16 cellular contexts compared by ENCODE assay signal in genomic region chr2:33135645-33136044, GRCh38.
DNase-seq lines count a peak whose midpoint lies in the region; ATAC-seq, FAIRE-seq and TF ChIP-seq lines count a peak whose summit lies in the region.
"Had no signal": no experiment of that assay in that cellular context is flagged by ENCODE, and none has a peak within 500 bp of the region (broad histone marks: within the 10 kb centered on the region; RNA-seq: fewer than 3 reads in every experiment).

No MANE protein-coding gene starts in this region.

- peaks cover 82% of the 10 kb centered on the region for H3K4me1 Mint-ChIP-seq in chondrocyte (ENCODE audit: low read depth)

- no peak for TF ChIP-seq CTCF in OCI-LY3 (IDR thresholded peaks at IDR 0.05; ENCODE audit: low read depth, low read length)
- no peak for TF ChIP-seq CTCF in chondrocyte (IDR thresholded peaks at IDR 0.05)
- TF ChIP-seq CTCF in thoracic aorta (IDR thresholded peaks at IDR 0.05) = no peak

- DNase-seq in chondrocyte (ENCODE audit: low spot score) (no peak), medulla oblongata (ENCODE audit: extremely low spot score) (peak; percentile 8), thoracic aorta (ENCODE audit: low spot score) (no peak), RCC 7860 (ENCODE audit: low spot score) (no peak), NCI-H774 (lab: John Stamatoyannopoulos, UW) (no peak)
- DNase-seq: activated CD4-positive, alpha-beta T cell treated with anti-CD3 and anti-CD28 coated beads, Interleukin-2, amount 50 U/mL, for 4 hours; activated effector memory CD4-positive, alpha-beta T cell treated with anti-CD3 and anti-CD28 coated beads, Interleukin-2, amount 50 U/mL, for 16 hours; CD8-positive, alpha-beta T cell; T-helper 2 cell had no signal

- FAIRE-seq in RCC 7860 (lab: Jason Lieb, UNC) = no peak
- FAIRE-seq: colon had no signal

- H3K27ac Mint-ChIP-seq in chondrocyte (ENCODE audit: unreplicated experiment) = peak overlapping the region; percentile 94
- H3K27ac Mint-ChIP-seq: CD8-positive, alpha-beta T cell; stimulated activated naive CD8-positive, alpha-beta T cell treated with anti-CD3 and anti-CD28 coated beads, Interleukin-15, Interleukin-2, amounts not matched to agents 100 ng/mL and 50 ng/mL, for 24 hours had no signal

- H3K9me3 Mint-ChIP-seq in chondrocyte (ENCODE audit: low read depth) = no peaks in the 10 kb centered on the region
- H3K9me3 Mint-ChIP-seq: CD8-positive, alpha-beta T cell; stimulated activated naive CD8-positive, alpha-beta T cell treated with anti-CD3 and anti-CD28 coated beads, Interleukin-15, Interleukin-2, amounts not matched to agents 100 ng/mL and 50 ng/mL, for 24 hours had no signal

- H3K9ac ChIP-seq in OCI-LY3 (ENCODE audit: low read length) = no peak overlapping the region
- H3K9ac ChIP-seq: parathyroid adenoma had no signal

- H3K27ac ChIP-seq in OCI-LY3 (ENCODE audit: low read length) = no peak overlapping the region
- H3K27ac ChIP-seq in thoracic aorta = peak overlapping the region; percentile 95 to 98
- H3K27ac ChIP-seq: HL-60, parathyroid adenoma had no signal

- H3K79me2 ChIP-seq in OCI-LY3 (ENCODE audit: low read length) = no peaks in the 10 kb centered on the region
- H3K79me2 ChIP-seq: parathyroid adenoma had no signal

- H3K27me3 Mint-ChIP-seq in chondrocyte (ENCODE audit: low read depth) = no peaks in the 10 kb centered on the region

- peaks cover 7% of the 10 kb centered on the region for H3K36me3 Mint-ChIP-seq in chondrocyte (ENCODE audit: low read depth)
- H3K36me3 Mint-ChIP-seq: CD8-positive, alpha-beta T cell had no signal

- ATAC-seq in thoracic aorta (ENCODE audit: insufficient number of reproducible peaks, low FRiP score, low read depth) (no peak), HG03039 (IDR thresholded peaks at IDR 0.05; ENCODE audit: unreplicated experiment) (no peak), HG03460 (IDR thresholded peaks at IDR 0.05; ENCODE audit: unreplicated experiment) (no peak)
- ATAC-seq: CD8-positive, alpha-beta T cell had no signal

- 0 out of 2 replicates have a peak, but pooled peaks cover 12% of the 10 kb centered on the region for H3K27me3 ChIP-seq in OCI-LY3 (ENCODE audit: low read depth, low read length)
- H3K27me3 ChIP-seq in thoracic aorta (replicated peaks; ENCODE audit: insufficient read depth) = no peaks in the 10 kb centered on the region

- H4K20me1 ChIP-seq in OCI-LY3 (ENCODE audit: insufficient read depth, low read length) = no peaks in the 10 kb centered on the region

- no peak overlapping the region for H3K4me3 ChIP-seq in OCI-LY3 (ENCODE audit: low read length)
- peak overlapping the region; percentile 78 for H3K4me3 ChIP-seq in thoracic aorta

- peaks cover 26% of the 10 kb centered on the region for H3K4me1 ChIP-seq in OCI-LY3 (ENCODE audit: low read length)
- H3K4me1 ChIP-seq in thoracic aorta (ENCODE audit: control insufficient read depth in 1 of 2, low read depth in 2 of 2) = peaks cover 16 to 59% of the 10 kb centered on the region in 2 donors
- H3K4me1 ChIP-seq: parathyroid adenoma had no signal

- H3K36me3 ChIP-seq in OCI-LY3 (replicated peaks; ENCODE audit: low read depth, low read length) = no peaks in the 10 kb centered on the region
- no peaks in the 10 kb centered on the region for H3K36me3 ChIP-seq in thoracic aorta

- H3K4me3 Mint-ChIP-seq in chondrocyte (ENCODE audit: unreplicated experiment) = peak overlapping the region; percentile 85
- H3K4me3 Mint-ChIP-seq: CD8-positive, alpha-beta T cell; stimulated activated naive CD8-positive, alpha-beta T cell treated with anti-CD3 and anti-CD28 coated beads, Interleukin-15, Interleukin-2, amounts not matched to agents 100 ng/mL and 50 ng/mL, for 24 hours had no signal

- no peak overlapping the region for H2AFZ ChIP-seq in OCI-LY3 (ENCODE audit: low read depth, low read length)
- H2AFZ ChIP-seq: parathyroid adenoma had no signal

- H3K4me2 ChIP-seq in OCI-LY3 (ENCODE audit: low read length) = peak overlapping the region; percentile 28

- H3K9me3 ChIP-seq in OCI-LY3 (ENCODE audit: insufficient read depth, low read length) (no peaks in the 10 kb centered on the region), thoracic aorta (no peaks in the 10 kb centered on the region)
